ENCODE assay signal across 8 cellular contexts in the genomic region with DNA sequence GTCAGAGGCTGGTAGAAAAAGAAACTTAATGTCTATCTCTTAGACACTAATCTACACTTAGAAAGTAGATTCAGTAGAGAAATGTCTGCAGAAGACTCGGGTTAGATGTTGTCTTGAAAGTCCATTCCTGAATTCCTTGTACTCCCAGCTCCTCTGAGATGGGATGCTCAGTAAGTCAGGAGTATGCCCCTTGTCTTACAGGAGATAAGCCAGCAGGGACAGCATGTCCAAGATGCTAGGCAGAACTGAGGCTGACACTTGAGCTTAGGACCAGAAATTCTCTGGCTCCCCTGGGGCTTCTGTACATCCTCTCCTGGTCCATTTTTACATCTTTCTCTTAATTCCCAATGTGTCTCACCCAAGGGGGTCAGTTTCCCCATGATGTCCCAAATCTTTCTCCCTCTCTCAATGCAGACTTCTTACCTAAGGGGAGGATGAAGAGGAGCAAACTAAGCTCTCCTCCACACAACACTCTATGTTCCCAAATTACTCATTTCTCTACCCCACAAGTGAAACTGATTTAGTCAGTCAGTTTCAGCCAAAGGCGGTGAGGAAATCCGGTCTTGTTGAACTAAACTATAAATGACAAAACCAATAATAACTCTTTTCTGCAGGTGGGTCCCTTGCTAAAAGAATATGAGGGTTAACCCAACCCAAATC.
DNase-seq lines count a peak whose midpoint lies in the region; ATAC-seq and TF ChIP-seq lines count a peak whose summit lies in the region.

No MANE protein-coding gene starts in this region.

- peaks cover 20% of the 10 kb centered on the region for H3K36me3 Mint-ChIP-seq in nephron progenitor cell (ENCODE audit: low read depth)

- POLR2A ChIA-PET in A673 (lab: Charles Lee; ENCODE audit: low non-redundant PET): no interaction called here

- no peaks in the 10 kb centered on the region for H3K4me1 ChIP-seq in A673 (ENCODE audit: insufficient read depth, low read length, poor library complexity, severe bottlenecking)

- H3K27ac Mint-ChIP-seq in nephron progenitor cell: peak overlapping the region; percentile 49

- peak; percentile 45 to 54 for DNase-seq in activated T-cell treated with anti-CD3 and anti-CD28 coated beads, Interleukin-2, amount 50 U/mL, for 48 hours
- no peak for DNase-seq in nephron progenitor cell
- no peak for DNase-seq in A673 (ENCODE audit: low spot score)
- no peak for DNase-seq in cerebellar cortex (ENCODE audit: low spot score)
- no peak for DNase-seq in retina

- H3K27ac ChIP-seq in C4-2B: peak overlapping the region; percentile 34; the same call in 1 of the 2 replicates
- H3K27ac ChIP-seq in A673 (ENCODE audit: low read depth, low read length, poor library complexity, severe bottlenecking): no peak overlapping the region

- H3K4me3 ChIP-seq in A673 (ENCODE audit: low read depth, low read length, poor library complexity, severe bottlenecking): no peak overlapping the region

- H3K27me3 Mint-ChIP-seq in nephron progenitor cell (ENCODE audit: low read depth, poor library complexity): no peaks in the 10 kb centered on the region

- peaks cover 19% of the 10 kb centered on the region for H3K36me3 ChIP-seq in A673 (ENCODE audit: insufficient read depth, low read length, poor library complexity, severe bottlenecking)

- peak; percentile 73 for ATAC-seq in GM19397 (IDR thresholded peaks at IDR 0.05; ENCODE audit: unreplicated experiment)
- ATAC-seq in HG03439 (IDR thresholded peaks at IDR 0.05; ENCODE audit: unreplicated experiment): peak; percentile 59

- no TSS peak for BruUV-seq in A673 (replicated peaks; lab: Mats Ljungman, UMichigan)

- intact Hi-C loops in A673 (cut with micrococcal nuclease; ENCODE audit: unreplicated experiment): no loop called here

- no peak overlapping the region for H3K4me3 Mint-ChIP-seq in nephron progenitor cell

- TF ChIP-seq CTCF in C4-2B (conservative IDR thresholded peaks at IDR 0.05) (no peak), nephron progenitor cell (IDR thresholded peaks at IDR 0.05) (no peak), A673 (conservative IDR thresholded peaks at IDR 0.05; ENCODE audit: low read depth, low read length) (no peak)

- H3K27me3 ChIP-seq in A673 (replicated peaks; ENCODE audit: insufficient read depth, low read depth, low read length, poor library complexity): no peaks in the 10 kb centered on the region

- no peaks in the 10 kb centered on the region for H3K9me3 ChIP-seq in A673 (ENCODE audit: low read depth, low read length, poor library complexity, severe bottlenecking)

- peaks cover 33% of the 10 kb centered on the region for H3K9me3 Mint-ChIP-seq in nephron progenitor cell

- H3K4me1 Mint-ChIP-seq in nephron progenitor cell: peaks cover 46% of the 10 kb centered on the region

- CTCF ChIA-PET in A673 (lab: Charles Lee): no interaction called here

Comparison
In these comparisons a context has a peak if more than half of its experiments do, and no peak if none do; other contexts are left out.
1. DNase-seq: peak in activated T-cell treated with anti-CD3 and anti-CD28 coated beads, Interleukin-2, amount 50 U/mL, for 48 hours (2 of 2); none in nephron progenitor cell (single experiment), A673 (single experiment), cerebellar cortex (single experiment) and retina (single experiment).